In genomic region chr19:39333507-39333906, GRCh38 we compare ENCODE assay signal across 26 cellular contexts. TPM values are rescaled to one million over a fixed set of nuclear protein-coding genes. Genes with fewer than 3 reads are reported as not detected.
A peak's percentile ranks its signal among the peaks of the same experiment; 100 is the strongest.
DNase-seq lines count a peak whose midpoint lies in the region; ATAC-seq and TF ChIP-seq lines count a peak whose summit lies in the region.
"Had no signal": no experiment of that assay in that cellular context is flagged by ENCODE, and none has a peak within 500 bp of the region (broad histone marks: within the 10 kb centered on the region; RNA-seq: fewer than 3 reads in every experiment).

No MANE protein-coding gene starts in this region.

- POLR2A ChIA-PET in activated naive CD8-positive, alpha-beta T cell treated with anti-CD3 and anti-CD28 coated beads, Interleukin-2, amount 10 ng/mL, durations not matched to agents 7 days and 5 days (lab: Charles Lee): no interaction called here

- peak overlapping the region; percentile 66 for H3K4me3 Mint-ChIP-seq in activated naive CD4-positive, alpha-beta T cell treated with anti-CD3 and anti-CD28 coated beads, Interleukin-2, amount 50 U/mL, for 24 hours
- H3K4me3 Mint-ChIP-seq in IgD-negative memory B cell (peak overlapping the region; percentile 51 to 84 (median 62)), progenitor cell of endocrine pancreas (ENCODE audit: low read depth) (no peak overlapping the region)
- peak overlapping the region; percentile 60 for H3K4me3 Mint-ChIP-seq in activated naive CD8-positive, alpha-beta T cell treated with anti-CD3 and anti-CD28 coated beads, Interleukin-2, amount 10 ng/mL, durations not matched to agents 7 days and 5 days

- TF ChIP-seq CTCF in progenitor cell of endocrine pancreas (IDR thresholded peaks at IDR 0.05; ENCODE audit: unreplicated experiment): no peak

- peaks cover 3% of the 10 kb centered on the region for H3K36me3 Mint-ChIP-seq in activated naive CD4-positive, alpha-beta T cell treated with anti-CD3 and anti-CD28 coated beads, Interleukin-2, amount 50 U/mL, for 24 hours
- H3K36me3 Mint-ChIP-seq in activated naive CD4-positive, alpha-beta T cell treated with anti-CD3 and anti-CD28 coated beads, Interleukin-2, amount 50 U/mL, for 72 hours: peaks cover 17 to 37% of the 10 kb centered on the region in 2 donors
- H3K36me3 Mint-ChIP-seq in IgD-negative memory B cell: peaks cover 2% of the 10 kb centered on the region
- H3K36me3 Mint-ChIP-seq in activated naive CD8-positive, alpha-beta T cell treated with anti-CD3 and anti-CD28 coated beads, Interleukin-2, amount 10 ng/mL, durations not matched to agents 7 days and 5 days: peaks cover 27% of the 10 kb centered on the region
- no peaks in the 10 kb centered on the region for H3K36me3 Mint-ChIP-seq in progenitor cell of endocrine pancreas (ENCODE audit: insufficient read depth)

- peaks cover 70% of the 10 kb centered on the region for H3K4me1 Mint-ChIP-seq in activated naive CD4-positive, alpha-beta T cell treated with anti-CD3 and anti-CD28 coated beads, Interleukin-2, amount 50 U/mL, for 24 hours
- H3K4me1 Mint-ChIP-seq in IgD-negative memory B cell (peaks cover 37 to 48% (median 38%) of the 10 kb centered on the region in 3 donors), progenitor cell of endocrine pancreas (ENCODE audit: low read depth) (no peaks in the 10 kb centered on the region)
- H3K4me1 Mint-ChIP-seq in activated naive CD8-positive, alpha-beta T cell treated with anti-CD3 and anti-CD28 coated beads, Interleukin-2, amount 10 ng/mL, durations not matched to agents 7 days and 5 days: peaks cover 43% of the 10 kb centered on the region

- H3K9me3 Mint-ChIP-seq in activated naive CD4-positive, alpha-beta T cell treated with anti-CD3 and anti-CD28 coated beads, Interleukin-2, amount 50 U/mL, for 24 hours: no peaks in the 10 kb centered on the region
- H3K9me3 Mint-ChIP-seq in activated naive CD4-positive, alpha-beta T cell treated with anti-CD3 and anti-CD28 coated beads, Interleukin-2, amount 50 U/mL, for 72 hours: no peaks in the 10 kb centered on the region
- H3K9me3 Mint-ChIP-seq in IgD-negative memory B cell (no peaks in the 10 kb centered on the region), progenitor cell of endocrine pancreas (ENCODE audit: low read depth) (no peaks in the 10 kb centered on the region)
- no peaks in the 10 kb centered on the region for H3K9me3 Mint-ChIP-seq in activated naive CD8-positive, alpha-beta T cell treated with anti-CD3 and anti-CD28 coated beads, Interleukin-2, amount 10 ng/mL, durations not matched to agents 7 days and 5 days

- ATAC-seq in activated naive CD4-positive, alpha-beta T cell treated with anti-CD3 and anti-CD28 coated beads, Interleukin-2, amount 50 U/mL, for 72 hours: no peak
- ATAC-seq in activated naive CD8-positive, alpha-beta T cell treated with anti-CD3 and anti-CD28 coated beads, Interleukin-2, amount 10 ng/mL, durations not matched to agents 7 days and 5 days (ENCODE audit: low read depth): no peak
- ATAC-seq in Right ventricle myocardium inferior: no peak

- H3K27ac Mint-ChIP-seq in activated naive CD4-positive, alpha-beta T cell treated with anti-CD3 and anti-CD28 coated beads, Interleukin-2, amount 50 U/mL, for 24 hours: peak overlapping the region; percentile 73
- H3K27ac Mint-ChIP-seq in activated naive CD4-positive, alpha-beta T cell treated with anti-CD3 and anti-CD28 coated beads, Interleukin-2, amount 50 U/mL, for 72 hours: peak overlapping the region in 1 of 2 donors; percentile 99
- peak overlapping the region in 1 of 3 donors; percentile 74 for H3K27ac Mint-ChIP-seq in IgD-negative memory B cell
- H3K27ac Mint-ChIP-seq in activated naive CD8-positive, alpha-beta T cell treated with anti-CD3 and anti-CD28 coated beads, Interleukin-2, amount 10 ng/mL, durations not matched to agents 7 days and 5 days: peak overlapping the region; percentile 38
- H3K27ac Mint-ChIP-seq in progenitor cell of endocrine pancreas: peak overlapping the region; percentile 37

- no peaks in the 10 kb centered on the region for H3K27me3 Mint-ChIP-seq in activated naive CD4-positive, alpha-beta T cell treated with anti-CD3 and anti-CD28 coated beads, Interleukin-2, amount 50 U/mL, for 24 hours
- no peaks in the 10 kb centered on the region for H3K27me3 Mint-ChIP-seq in IgD-negative memory B cell
- H3K27me3 Mint-ChIP-seq in activated naive CD8-positive, alpha-beta T cell treated with anti-CD3 and anti-CD28 coated beads, Interleukin-2, amount 10 ng/mL, durations not matched to agents 7 days and 5 days: no peaks in the 10 kb centered on the region
- H3K27me3 Mint-ChIP-seq in progenitor cell of endocrine pancreas: peaks cover 12% of the 10 kb centered on the region

- intact Hi-C loops in Right ventricle myocardium inferior (cut with DNase I): no loop called here

- DNase-seq in activated naive CD4-positive, alpha-beta T cell treated with anti-CD3 and anti-CD28 coated beads, Interleukin-2, amount 50 U/mL, for 72 hours (ENCODE audit: low spot score in 2 of 2): no peak
- DNase-seq in activated naive CD8-positive, alpha-beta T cell treated with anti-CD3 and anti-CD28 coated beads, Interleukin-2, amount 10 ng/mL, durations not matched to agents 7 days and 5 days: no peak
- DNase-seq in progenitor cell of endocrine pancreas (ENCODE audit: low spot score, unreplicated experiment): no peak
- no peak for DNase-seq in iPS-NIHi11 (ENCODE audit: low spot score)
- DNase-seq in NCI-H1105 (lab: John Stamatoyannopoulos, UW): no peak
- no peak for DNase-seq in Right ventricle myocardium inferior (ENCODE audit: missing footprints)
- DNase-seq: activated CD4-positive, CD25-positive, alpha-beta regulatory T cell; activated CD8-positive, alpha-beta memory T cell treated with anti-CD3 and anti-CD28 coated beads, Interleukin-2, amount 50 U/mL, for 4 hours; cortex of kidney; H7; head of caudate nucleus; Karpas-422; NCI-H1048; NCI-H2081 treated with DMSO at 0.1 percent for 48 hours; NCI-H510A; Peyer's patch; stimulated activated CD4-positive, alpha-beta T cell treated with anti-CD3 and anti-CD28 coated beads, Interleukin-1b, Interleukin-23, amount 100 ng/mL, for 48 hours; stimulated activated naive CD4-positive, alpha-beta T cell treated with Interleukin-2 at 50 U/mL for 16 hours; upper lobe of left lung had no signal

RNA-seq across cellular contexts. Expression of gene GMFG, which starts 2.3 kb away (rescaled TPM):
- total RNA-seq in activated naive CD4-positive, alpha-beta T cell treated with anti-CD3 and anti-CD28 coated beads, Interleukin-2, amount 50 U/mL, for 72 hours: 100 to 1,000 TPM; 315 to 372 TPM
- 719 TPM for polyA plus RNA-seq in IgD-negative memory B cell
- 100 to 1,000 TPM; 428 to 433 TPM for total RNA-seq in activated naive CD8-positive, alpha-beta T cell treated with anti-CD3 and anti-CD28 coated beads, Interleukin-2, amount 10 ng/mL, durations not matched to agents 7 days and 5 days
- total RNA-seq in progenitor cell of endocrine pancreas: not detected in 2 replicates
- total RNA-seq in Right ventricle myocardium inferior: 20.2 TPM
- total RNA-seq: H7 had no signal

RNA-seq across cellular contexts. Expression of gene SAMD4B, which starts 8.7 kb away (rescaled TPM):
- total RNA-seq in activated naive CD4-positive, alpha-beta T cell treated with anti-CD3 and anti-CD28 coated beads, Interleukin-2, amount 50 U/mL, for 72 hours: 10 to 100 TPM; 42.1 to 56.1 TPM
- 22.2 TPM for polyA plus RNA-seq in IgD-negative memory B cell
- 10 to 100 TPM; 47.8 to 51.3 TPM for total RNA-seq in activated naive CD8-positive, alpha-beta T cell treated with anti-CD3 and anti-CD28 coated beads, Interleukin-2, amount 10 ng/mL, durations not matched to agents 7 days and 5 days
- total RNA-seq in progenitor cell of endocrine pancreas (140 and 152 TPM in 2 replicates), Right ventricle myocardium inferior (40.6 TPM)

RNA-seq across cellular contexts. Expression of gene LRFN1, which starts 12.8 kb away (rescaled TPM):
- total RNA-seq in activated naive CD4-positive, alpha-beta T cell treated with anti-CD3 and anti-CD28 coated beads, Interleukin-2, amount 50 U/mL, for 72 hours: 10 to 100 TPM in 1 of 2 donors, 1 to 10 TPM in 1; 5.3 to 11.2 TPM
- 2.2 TPM for polyA plus RNA-seq in IgD-negative memory B cell
- 1 to 10 TPM; 9.2 to 9.4 TPM for total RNA-seq in activated naive CD8-positive, alpha-beta T cell treated with anti-CD3 and anti-CD28 coated beads, Interleukin-2, amount 10 ng/mL, durations not matched to agents 7 days and 5 days
- 4.8 and 5.2 TPM in 2 replicates for total RNA-seq in progenitor cell of endocrine pancreas
- total RNA-seq in Right ventricle myocardium inferior: 0.41 TPM
- total RNA-seq: SJSA1 had no signal

RNA-seq across cellular contexts. Expression of gene IFNL1, which starts 37.3 kb away (rescaled TPM):
- 1 to 10 TPM in 1 of 2 donors, not detected in 1; 1.8 TPM for total RNA-seq in activated naive CD4-positive, alpha-beta T cell treated with anti-CD3 and anti-CD28 coated beads, Interleukin-2, amount 50 U/mL, for 72 hours
- polyA plus RNA-seq in IgD-negative memory B cell: not detected
- total RNA-seq in activated naive CD8-positive, alpha-beta T cell treated with anti-CD3 and anti-CD28 coated beads, Interleukin-2, amount 10 ng/mL, durations not matched to agents 7 days and 5 days: not detected
- total RNA-seq in progenitor cell of endocrine pancreas (not detected in 2 replicates), Right ventricle myocardium inferior (not detected)
- total RNA-seq: breast epithelium, endothelial cell of umbilical vein, H7, Peyer's patch, posterior vena cava, SJSA1, upper lobe of left lung had no signal
- polyA plus RNA-seq: endothelial cell of umbilical vein, neural cell had no signal

RNA-seq across cellular contexts. Expression of gene PAF1, which starts 57.4 kb away (rescaled TPM):
- 10 to 100 TPM; 42.2 to 58.2 TPM for total RNA-seq in activated naive CD4-positive, alpha-beta T cell treated with anti-CD3 and anti-CD28 coated beads, Interleukin-2, amount 50 U/mL, for 72 hours
- polyA plus RNA-seq in IgD-negative memory B cell: 64.1 TPM
- total RNA-seq in activated naive CD8-positive, alpha-beta T cell treated with anti-CD3 and anti-CD28 coated beads, Interleukin-2, amount 10 ng/mL, durations not matched to agents 7 days and 5 days: 10 to 100 TPM; 40.7 to 47.0 TPM
- total RNA-seq in progenitor cell of endocrine pancreas (49.4 and 49.5 TPM in 2 replicates), Right ventricle myocardium inferior (34.5 TPM)

Comparison
In these comparisons a context has a peak if more than half of its experiments do, and no peak if none do; other contexts are left out.
1. RNA of gene GMFG, which starts 2.3 kb away (total RNA-seq): 428 to 433 TPM in activated naive CD8-positive, alpha-beta T cell treated with anti-CD3 and anti-CD28 coated beads, Interleukin-2, amount 10 ng/mL, durations not matched to agents 7 days and 5 days and 315 to 372 TPM in activated naive CD4-positive, alpha-beta T cell treated with anti-CD3 and anti-CD28 coated beads, Interleukin-2, amount 50 U/mL, for 72 hours; 20.2 TPM in Right ventricle myocardium inferior (single experiment) and not detected in progenitor cell of endocrine pancreas; every median in the first group is over 10 times any median in the second.